Comparison of ENCODE assay signal across 1 cellular context in the genomic region with DNA sequence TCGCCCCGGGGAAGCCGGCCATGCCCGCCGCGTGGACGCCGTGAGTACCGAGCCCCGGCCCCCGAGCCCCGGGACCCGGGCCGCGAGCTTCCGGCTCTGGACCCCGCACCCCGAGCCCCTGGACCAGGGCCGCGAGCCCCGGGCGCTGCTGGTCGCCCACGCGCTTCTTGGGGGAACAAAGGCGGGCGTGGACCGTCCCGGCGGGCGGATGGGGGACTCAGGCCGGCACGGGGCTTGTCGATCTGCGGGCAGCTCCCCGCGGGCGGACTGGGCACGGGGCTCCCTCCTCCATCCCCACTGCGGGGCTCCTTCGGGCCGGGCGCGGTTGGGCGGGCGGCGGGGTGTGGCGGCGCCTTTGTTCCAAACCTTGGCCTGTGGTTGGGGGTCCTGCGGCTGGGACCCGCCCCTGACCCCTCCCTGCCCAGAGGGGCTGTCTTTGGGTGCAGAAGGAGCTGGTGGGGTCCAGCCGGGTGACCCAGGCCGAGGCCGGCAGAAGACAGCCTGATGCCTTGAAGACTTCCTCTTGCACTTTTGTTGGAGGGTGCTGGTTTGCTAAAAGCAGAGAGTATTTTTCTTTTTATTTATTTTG.
TF ChIP-seq lines count a peak whose summit lies in the region.

No MANE protein-coding gene starts in this region.

TF ChIP-seq in K562, 482 proteins besides CTCF, POLR2A, EP300 and RAD21 (continued from another document):
- TF ChIP-seq ZBTB40 (IDR thresholded peaks at IDR 0.05) (no peak), ZBTB40 (CRISPR knock-in tag; IDR thresholded peaks at IDR 0.05) (no peak), SP2 (IDR thresholded peaks at IDR 0.05; ENCODE audit: extremely low read depth, low read depth, low read length, poor library complexity, severe bottlenecking) (no peak), POLR2G (IDR thresholded peaks at IDR 0.05; ENCODE audit: low read depth, low read length) (0 out of 2 replicates have a peak, but pooled peaks have one; percentile 9), NELFE (IDR thresholded peaks at IDR 0.05; ENCODE audit: insufficient read depth, insufficient read length) (no peak), NR2C2 (CRISPR knock-in tag; IDR thresholded peaks at IDR 0.05) (no peak), NR2C2 (tag; IDR thresholded peaks at IDR 0.05) (no peak), ETS1 (conservative IDR thresholded peaks at IDR 0.05; ENCODE audit: control insufficient read depth, low read depth, low read length) (no peak), MTA2 (IDR thresholded peaks at IDR 0.05; ENCODE audit: low read depth) (no peak)
- TF ChIP-seq, protein P1, sequence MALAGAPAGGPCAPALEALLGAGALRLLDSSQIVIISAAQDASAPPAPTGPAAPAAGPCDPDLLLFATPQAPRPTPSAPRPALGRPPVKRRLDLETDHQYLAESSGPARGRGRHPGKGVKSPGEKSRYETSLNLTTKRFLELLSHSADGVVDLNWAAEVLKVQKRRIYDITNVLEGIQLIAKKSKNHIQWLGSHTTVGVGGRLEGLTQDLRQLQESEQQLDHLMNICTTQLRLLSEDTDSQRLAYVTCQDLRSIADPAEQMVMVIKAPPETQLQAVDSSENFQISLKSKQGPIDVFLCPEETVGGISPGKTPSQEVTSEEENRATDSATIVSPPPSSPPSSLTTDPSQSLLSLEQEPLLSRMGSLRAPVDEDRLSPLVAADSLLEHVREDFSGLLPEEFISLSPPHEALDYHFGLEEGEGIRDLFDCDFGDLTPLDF (CRISPR knock-in tag; IDR thresholded peaks at IDR 0.05), result no peak
